8 cellular contexts compared by ENCODE assay signal in genomic region chr2:207474871-207475485, GRCh38. TPM values are rescaled to one million over a fixed set of nuclear protein-coding genes. Genes with fewer than 3 reads are reported as not detected.
DNase-seq lines count a peak whose midpoint lies in the region; ATAC-seq, FAIRE-seq and TF ChIP-seq lines count a peak whose summit lies in the region.

No MANE protein-coding gene starts in this region.

- H3K9me3 ChIP-seq in breast epithelium (no peaks in the 10 kb centered on the region), keratinocyte (ENCODE audit: control insufficient read depth, low read depth, low read length) (no peaks in the 10 kb centered on the region)

- no peaks in the 10 kb centered on the region for H4K20me1 ChIP-seq in keratinocyte (ENCODE audit: control insufficient read depth, extremely low read depth, insufficient read depth, low read length)

- peak; percentile 85 for FAIRE-seq in keratinocyte (lab: Jason Lieb, UNC)

- H3K27me3 ChIP-seq in HL-60 (ENCODE audit: insufficient read depth, poor library complexity, severe bottlenecking) (no peaks in the 10 kb centered on the region), breast epithelium (no peaks in the 10 kb centered on the region), keratinocyte (ENCODE audit: control insufficient read depth, extremely low read depth, insufficient read depth, low read length) (no peaks in the 10 kb centered on the region)

- DNase-seq in DMS153 (lab: John Stamatoyannopoulos, UW) (peak; percentile 38), HL-60 (ENCODE audit: low read depth in 1 of 2, low spot score in 1 of 2) (peak; percentile 14 to 50), RKO (ENCODE audit: low spot score) (peak; percentile 61), breast epithelium (ENCODE audit: low spot score in 2 of 2) (no peak), keratinocyte (ENCODE audit: low read depth, low spot score) (no peak)
- DNase-seq in stimulated activated CD4-positive, alpha-beta T cell treated with anti-CD3 and anti-CD28 coated beads, Interleukin-4, amount 100 ng/mL, for 24 hours: peak; percentile 67

- no peak for TF ChIP-seq POLR2A in breast epithelium (IDR thresholded peaks at IDR 0.05)

- H3K27ac ChIP-seq in HL-60 (replicated peaks) (no peak overlapping the region), breast epithelium (no peak overlapping the region), keratinocyte (ENCODE audit: control insufficient read depth, insufficient read depth, low read length) (peak overlapping the region; percentile 5)

- peak overlapping the region; percentile 67 for H3K4me2 ChIP-seq in keratinocyte (ENCODE audit: control insufficient read depth, extremely low read depth, insufficient read depth, low read depth, low read length)

- ATAC-seq in HG02885 (IDR thresholded peaks at IDR 0.05; ENCODE audit: poor library complexity, unreplicated experiment) (no peak), GM21737 (IDR thresholded peaks at IDR 0.05; ENCODE audit: unreplicated experiment) (no peak)

- H3K4me3 ChIP-seq in HL-60 (replicated peaks; ENCODE audit: insufficient read depth, low read length): no peak overlapping the region
- H3K4me3 ChIP-seq in breast epithelium: peak overlapping the region in 1 of 3 donors; percentile 7
- H3K4me3 ChIP-seq in keratinocyte (ENCODE audit: control insufficient read depth in 2 of 3, extremely low read depth in 1 of 3, insufficient read depth in 2 of 3, low read depth in 1 of 3, low read length in 3 of 3): peak overlapping the region in 1 of 3 experiments; percentile 34

- H3K4me1 ChIP-seq in breast epithelium: no peaks in the 10 kb centered on the region
- H3K4me1 ChIP-seq in keratinocyte (ENCODE audit: control insufficient read depth, extremely low read depth, insufficient read depth, low read length): peaks cover 18% of the 10 kb centered on the region

- dilution Hi-C loops in keratinocyte (cut with MboI; ENCODE audit: extremely low pct_ligation_motif_present, low sequenced_read_pairs): no loop called here

- TF ChIP-seq CTCF in HL-60 (IDR thresholded peaks at IDR 0.05; ENCODE audit: insufficient read depth, low read length): no peak
- TF ChIP-seq CTCF in breast epithelium (IDR thresholded peaks at IDR 0.05): peak; percentile 85 to 90 (median 86)
- peak; percentile 35 to 58 (median 39) for TF ChIP-seq CTCF in keratinocyte (optimal IDR thresholded peaks at IDR 0.05 in 1 of 3, IDR thresholded peaks at IDR 0.05 in 1 of 3, conservative IDR thresholded peaks at IDR 0.05 in 1 of 3; ENCODE audit: extremely low read depth in 1 of 3, insufficient read depth in 2 of 3, low read length in 3 of 3)

- H3K9ac ChIP-seq in keratinocyte (ENCODE audit: control insufficient read depth, extremely low read depth, insufficient read depth, low read length): peak overlapping the region; percentile 22

- no peaks in the 10 kb centered on the region for H3K79me2 ChIP-seq in keratinocyte (ENCODE audit: control insufficient read depth, insufficient read depth, low read length)

- peak overlapping the region; percentile 7 for H2AFZ ChIP-seq in keratinocyte (ENCODE audit: control insufficient read depth, low read length)

- intact Hi-C loops in breast epithelium (cut with DNase I; ENCODE audit: low total_unique reads): no loop called here

- H3K36me3 ChIP-seq in breast epithelium (no peaks in the 10 kb centered on the region), keratinocyte (ENCODE audit: control insufficient read depth in 2 of 2, extremely low read depth in 1 of 2, insufficient read depth in 2 of 2, low read length in 2 of 2) (no peaks in the 10 kb centered on the region)

- no peaks in the 10 kb centered on the region for H3K9me1 ChIP-seq in keratinocyte (ENCODE audit: control insufficient read depth, extremely low read depth, insufficient read depth, low read length)

RNA-seq across cellular contexts. Expression of gene CREB1, which starts 54.8 kb away (rescaled TPM):
- total RNA-seq in breast epithelium: 10 to 100 TPM; 45.6 to 81.5 (median 54.1) TPM
- polyA plus RNA-seq in keratinocyte: 35.6 to 56.1 TPM (median 38.9 TPM) in 3 replicates
- polyA plus RNA-seq in keratinocyte (2011; ENCODE audit: low read depth): 16.4 TPM
- 16.5 and 35.8 TPM in 2 replicates for polyA plus RNA-seq in keratinocyte (2011; cell fraction: cytosol; rRNA removed)
- 42.4 and 46.0 TPM in 2 replicates for polyA plus RNA-seq in keratinocyte (2011; cell fraction: nucleus; rRNA removed)
- polyA plus RNA-seq in keratinocyte (2012; ENCODE audit: low replicate concordance): 12.6 and 30.3 TPM in 2 replicates
- 62.2 to 125 TPM (median 111 TPM) in 3 replicates for polyA minus RNA-seq in keratinocyte
- polyA minus RNA-seq in keratinocyte (2011; cell fraction: cytosol; rRNA and poly(A)+ RNA removed): 26.9 TPM
- 33.4 and 71.0 TPM in 2 replicates for polyA minus RNA-seq in keratinocyte (2011; cell fraction: nucleus; rRNA and poly(A)+ RNA removed)

Comparison
In these comparisons a context has a peak if more than half of its experiments do, and no peak if none do; other contexts are left out.
1. DNase-seq: peak in DMS153 (single experiment), HL-60 (2 of 2), RKO (single experiment) and stimulated activated CD4-positive, alpha-beta T cell treated with anti-CD3 and anti-CD28 coated beads, Interleukin-4, amount 100 ng/mL, for 24 hours (single experiment); none in breast epithelium (0 of 2) and keratinocyte (single experiment).